ENCODE assay signal across 25 cellular contexts in genomic region chr12:94909609-94910008, GRCh38.
DNase-seq lines count a peak whose midpoint lies in the region; ATAC-seq, FAIRE-seq and TF ChIP-seq lines count a peak whose summit lies in the region.
"Had no signal": no experiment of that assay in that cellular context is flagged by ENCODE, and none has a peak within 500 bp of the region (broad histone marks: within the 10 kb centered on the region; RNA-seq: fewer than 3 reads in every experiment).

No MANE protein-coding gene starts in this region.

- H3F3A ChIP-seq in GM23338 (replicated peaks; ENCODE audit: low read depth), result no peaks in the 10 kb centered on the region

- H4K91ac ChIP-seq in neuronal stem cell (ENCODE audit: low read depth, low read length, poor library complexity), result no peak overlapping the region

- no peaks in the 10 kb centered on the region for H3K27me3 ChIP-seq in neuronal stem cell (ENCODE audit: control insufficient read depth in 3 of 3, insufficient read depth in 3 of 3, low read depth in 1 of 3, low read length in 3 of 3)
- no peaks in the 10 kb centered on the region for H3K27me3 ChIP-seq in GM23338 (ENCODE audit: insufficient read depth)

- no peak overlapping the region for H3K27ac ChIP-seq in neuronal stem cell (replicated peaks; ENCODE audit: low read length)
- H3K27ac ChIP-seq in GM23338 (ENCODE audit: low read depth), result no peak overlapping the region
- H3K27ac ChIP-seq: RWPE1 had no signal

- H3K18ac ChIP-seq in neuronal stem cell (ENCODE audit: low read length), result no peak overlapping the region

- H3K9me3 Mint-ChIP-seq in GM23338 (peaks cover 34% of the 10 kb centered on the region), CD14-positive monocyte (peaks cover 6 to 29% (median 14%) of the 10 kb centered on the region in 7 donors)

- H3K4me1 ChIP-seq in neuronal stem cell (ENCODE audit: control insufficient read depth in 2 of 2, insufficient read depth in 1 of 2, low read depth in 1 of 2, low read length in 2 of 2) (peaks cover 9% of the 10 kb centered on the region in 2 donors), GM23338 (ENCODE audit: insufficient read depth) (no peaks in the 10 kb centered on the region; the same call in 1 of the 2 replicates)

- peak overlapping the region; percentile 52 for H2AFZ ChIP-seq in neuronal stem cell (ENCODE audit: low read length)
- H2AFZ ChIP-seq in GM23338, result no peak overlapping the region

- H3K9me2 ChIP-seq in GM23338 (ENCODE audit: insufficient read depth), result peaks cover 5% of the 10 kb centered on the region; the same call in 1 of the 2 replicates

- TF ChIP-seq CTCF in GM23338 (conservative IDR thresholded peaks at IDR 0.05; ENCODE audit: low read depth in 2 of 2) (no peak), CD14-positive monocyte (IDR thresholded peaks at IDR 0.05) (no peak)

- no peak overlapping the region for H3K27ac Mint-ChIP-seq in GM23338
- H3K27ac Mint-ChIP-seq in CD14-positive monocyte, result no peak overlapping the region
- H3K27ac Mint-ChIP-seq: CD4-positive, CD25-positive, alpha-beta regulatory T cell had no signal

- H3K4me1 Mint-ChIP-seq in GM23338 (peaks cover 4% of the 10 kb centered on the region), CD14-positive monocyte (no peaks in the 10 kb centered on the region)
- H3K4me1 Mint-ChIP-seq: CD4-positive, CD25-positive, alpha-beta regulatory T cell had no signal

- no peak overlapping the region for H3K4ac ChIP-seq in neuronal stem cell (ENCODE audit: low read length)

- H3K79me1 ChIP-seq in neuronal stem cell (ENCODE audit: low read depth, low read length), result no peaks in the 10 kb centered on the region

- H3K36me3 ChIP-seq in neuronal stem cell (replicated peaks in 1 of 2; ENCODE audit: control insufficient read depth in 2 of 2, insufficient read depth in 2 of 2, low read length in 2 of 2) (peaks cover 0 to 2% of the 10 kb centered on the region in 2 donors), GM23338 (ENCODE audit: insufficient read depth) (no peaks in the 10 kb centered on the region; the same call in 1 of the 2 replicates)

- H2BK5ac ChIP-seq in neuronal stem cell (ENCODE audit: low read length), result no peak overlapping the region

- H3K27me3 Mint-ChIP-seq in GM23338 (ENCODE audit: insufficient read depth, low read depth, poor library complexity) (peaks cover 2% of the 10 kb centered on the region), CD14-positive monocyte (ENCODE audit: low read depth in 3 of 3) (peaks cover 0 to 3% (median 2%) of the 10 kb centered on the region in 3 donors)

- no peak overlapping the region for H2BK15ac ChIP-seq in neuronal stem cell (ENCODE audit: low read length)

- no peak for FAIRE-seq in frontal cortex (lab: Jason Lieb, UNC)
- FAIRE-seq: GM12892, H54 had no signal

- no peak overlapping the region for H2AK5ac ChIP-seq in neuronal stem cell (ENCODE audit: low read depth, low read length)

- H3K4me2 ChIP-seq in neuronal stem cell (ENCODE audit: insufficient read depth, low read length, poor library complexity, severe bottlenecking) (no peak overlapping the region), GM23338 (no peak overlapping the region)

- no peak overlapping the region for H4K8ac ChIP-seq in neuronal stem cell (ENCODE audit: low read depth, low read length)

- WGBS in neuronal stem cell (ENCODE audit: extremely low coverage in 2 of 2, insufficient read length in 2 of 2, insufficient replicate concordance in 1 of 2), 2 donors, result no CpG with 5 or more reads among the region's 4 CpGs

- intact Hi-C loops in CD14-positive monocyte (cut with micrococcal nuclease), result no loop called here

- H3K4me3 Mint-ChIP-seq in GM23338 (no peak overlapping the region), CD14-positive monocyte (no peak overlapping the region)
- H3K4me3 Mint-ChIP-seq: CD4-positive, CD25-positive, alpha-beta regulatory T cell had no signal

- no peak overlapping the region for H2BK120ac ChIP-seq in neuronal stem cell (ENCODE audit: low read depth, low read length)

- H3K23ac ChIP-seq in neuronal stem cell (ENCODE audit: low read depth, low read length, poor library complexity), result no peak overlapping the region

- ATAC-seq in GM23338 (no peak), HG02798 (IDR thresholded peaks at IDR 0.05; ENCODE audit: poor library complexity, unreplicated experiment) (no peak)
- ATAC-seq: Panc1 had no signal

- no peaks in the 10 kb centered on the region for H4K20me1 ChIP-seq in GM23338 (replicated peaks; ENCODE audit: insufficient read depth)

- H3K79me2 ChIP-seq in GM23338 (replicated peaks; ENCODE audit: insufficient read depth), result no peaks in the 10 kb centered on the region

- no peak overlapping the region for H2BK12ac ChIP-seq in neuronal stem cell (ENCODE audit: low read length)

- no peak overlapping the region for H3K4me3 ChIP-seq in neuronal stem cell (ENCODE audit: low read length in 2 of 2)
- no peak overlapping the region for H3K4me3 ChIP-seq in GM23338

- H3K36me3 Mint-ChIP-seq in GM23338 (ENCODE audit: low read depth), result peaks cover 23% of the 10 kb centered on the region; the same call in 2 of the 3 replicates
- H3K36me3 Mint-ChIP-seq in CD14-positive monocyte, result no peaks in the 10 kb centered on the region

- H3K14ac ChIP-seq in neuronal stem cell (ENCODE audit: low read length), result no peak overlapping the region

- peaks cover 5 to 11% of the 10 kb centered on the region in 2 donors for H3K9me3 ChIP-seq in neuronal stem cell (replicated peaks in 1 of 2; ENCODE audit: control insufficient read depth in 2 of 2, insufficient read depth in 1 of 2, low read depth in 1 of 2, low read length in 2 of 2)

- no peak overlapping the region for H3K9ac ChIP-seq in neuronal stem cell (ENCODE audit: low read depth, low read length, poor library complexity)

- peak; percentile 26 for DNase-seq in NCI-H2227 (lab: John Stamatoyannopoulos, UW; ENCODE audit: unreplicated experiment)
- DNase-seq in NCI-H2227 treated with DMSO at 0.1 percent for 48 hours (lab: John Stamatoyannopoulos, UW), result no peak
- DNase-seq in iPS-NIHi11 (ENCODE audit: low spot score), result peak; percentile 35
- DNase-seq in neuronal stem cell (ENCODE audit: low spot score), result peak; percentile 8
- no peak for DNase-seq in GM23338 (ENCODE audit: low spot score)
- DNase-seq in CD14-positive monocyte (ENCODE audit: low spot score), result no peak
- DNase-seq in frontal cortex (ENCODE audit: low spot score in 2 of 2), result no peak
- DNase-seq: CD4-positive, CD25-positive, alpha-beta regulatory T cell; DMS153; DND-41; KBM-7; MM.1S; NCI-H1417 treated with DMSO at 0.1 percent for 48 hours; NCI-H1694 treated with DMSO at 0.1 percent for 48 hours; NCI-H2081; NCI-H2171 treated with DMSO at 0.1 percent for 48 hours; NCI-H446; NCI-H524 treated with DMSO at 0.1 percent for 48 hours; NCI-H82; SHP77 had no signal

TF ChIP-seq in GM23338, 12 proteins besides CTCF, POLR2A, EP300 and RAD21:
- no peak for TF ChIP-seq STAT1 (IDR thresholded peaks at IDR 0.05; ENCODE audit: unreplicated experiment)

Comparison
In these comparisons a context has a peak if more than half of its experiments do, and no peak if none do; other contexts are left out.
1. DNase-seq: peak in NCI-H2227 (single experiment), iPS-NIHi11 (single experiment) and neuronal stem cell (single experiment); none in NCI-H2227 treated with DMSO at 0.1 percent for 48 hours (single experiment), GM23338 (single experiment), CD14-positive monocyte (single experiment) and frontal cortex (0 of 2).